Comparison of ENCODE assay signal across 21 cellular contexts in the genomic region with DNA sequence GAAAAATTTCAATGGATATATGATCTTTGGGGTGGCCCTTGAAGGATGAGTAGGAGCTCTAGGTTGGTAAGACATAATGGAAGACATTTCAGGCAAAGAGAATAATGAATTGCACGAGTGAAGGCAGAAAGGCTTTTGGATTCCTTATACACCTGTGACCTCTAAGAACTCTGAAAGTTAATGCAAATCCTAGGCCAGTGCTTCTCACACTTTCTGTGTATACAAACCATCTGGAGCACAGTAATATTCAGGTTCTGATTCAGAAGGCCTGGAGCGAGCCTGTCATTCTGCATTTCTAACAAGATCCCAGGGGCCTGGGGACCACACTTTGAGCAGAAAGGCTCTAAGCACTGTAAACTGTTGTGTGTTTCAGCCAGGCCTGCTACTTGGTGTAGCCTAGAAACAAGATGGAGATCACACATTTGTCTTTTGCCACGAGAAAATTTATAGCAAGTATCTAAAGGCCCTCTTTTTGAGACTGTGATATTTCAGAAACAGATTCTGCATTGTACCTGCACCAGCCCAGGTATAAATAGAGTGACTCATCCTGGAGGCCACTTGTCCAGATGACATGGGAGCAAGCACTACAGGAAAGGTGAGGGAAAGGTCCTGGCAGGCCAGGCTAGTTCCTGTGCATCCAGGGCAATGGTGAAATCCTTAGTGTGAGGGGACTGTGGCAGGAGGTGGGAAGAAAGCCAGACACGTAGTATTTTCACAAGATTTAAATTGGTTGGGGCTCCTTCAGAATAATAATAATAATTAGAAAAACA.
"Had no signal": no experiment of that assay in that cellular context is flagged by ENCODE, and none has a peak within 500 bp of the region (broad histone marks: within the 10 kb centered on the region; RNA-seq: fewer than 3 reads in every experiment).

No MANE protein-coding gene starts in this region.

- H3K27ac ChIP-seq: coronary artery, epithelial cell of prostate, sigmoid colon, transverse colon had no signal

- H3K9me3 ChIP-seq: sigmoid colon, transverse colon had no signal

- H3K4me1 ChIP-seq: sigmoid colon, transverse colon had no signal

- H3K4me3 ChIP-seq: coronary artery, lung, sigmoid colon, transverse colon had no signal

- H3K36me3 ChIP-seq: sigmoid colon, transverse colon had no signal

- ATAC-seq: left lobe of liver; naive thymus-derived CD4-positive, alpha-beta T cell; stimulated activated naive B cell treated with anti-CD40 and anti-IgM and Interleukin-4, amounts not matched to agents 10 μg/mL and 1 μg/mL and 100 μg/mL, for 72 hours had no signal

- DNase-seq: activated CD4-positive, alpha-beta T cell treated with anti-CD3 and anti-CD28 coated beads, Interleukin-2, amount 50 U/mL, for 4 hours; activated CD8-positive, alpha-beta memory T cell treated with anti-CD3 and anti-CD28 coated beads for 24 hours; activated CD8-positive, alpha-beta memory T cell treated with anti-CD3 and anti-CD28 coated beads, Interleukin-2, amount 50 U/mL, for 48 hours; activated naive CD4-positive, alpha-beta T cell treated with Interleukin-2 at 50 U/mL for 16 hours; activated naive CD8-positive, alpha-beta T cell treated with anti-CD3 and anti-CD28 coated beads, Interleukin-2, amount 10 ng/mL, durations not matched to agents 7 days and 5 days; activated T-cell treated with anti-CD3 and anti-CD28 coated beads, Interleukin-2, amount 50 U/mL, for 48 hours; amniotic stem cell; cerebellar nuclear complex; kidney; naive thymus-derived CD4-positive, alpha-beta T cell; occipital lobe; retina; sigmoid colon; stimulated activated CD4-positive, alpha-beta T cell treated with anti-CD3 and anti-CD28 coated beads, Interleukin-2, amount 100 ng/mL, for 48 hours; stimulated activated CD8-positive, alpha-beta memory T cell treated with anti-CD3 and anti-CD28 coated beads, Interleukin-4, amount 100 ng/mL, for 48 hours; stimulated activated naive B cell treated with anti-CD40 and anti-IgM and Interleukin-4, amounts not matched to agents 10 μg/mL and 1 μg/mL and 100 μg/mL, for 72 hours; transverse colon had no signal

- H3K27me3 ChIP-seq: transverse colon had no signal
